17 cellular contexts compared by ENCODE assay signal in genomic region chr1:84121360-84121759, GRCh38.
"Had no signal": no experiment of that assay in that cellular context is flagged by ENCODE, and none has a peak within 500 bp of the region (broad histone marks: within the 10 kb centered on the region; RNA-seq: fewer than 3 reads in every experiment).

No MANE protein-coding gene starts in this region.

- DNase-seq: activated CD4-positive, alpha-beta T cell treated with anti-CD3 and anti-CD28 coated beads, Interleukin-2, amount 10 ng/mL, durations not matched to agents 24 days and 14 days; activated CD8-positive, alpha-beta T cell treated with anti-CD3 and anti-CD28 coated beads for 36 hours; activated naive CD4-positive, alpha-beta T cell treated with Interleukin-2 at 50 U/mL for 16 hours; activated naive CD8-positive, alpha-beta T cell treated with anti-CD3 and anti-CD28 coated beads, Interleukin-2, amount 10 ng/mL, durations not matched to agents 7 days and 5 days; activated T-cell treated with anti-CD3 and anti-CD28 coated beads, Interleukin-2, amount 50 U/mL, for 1 hour; amygdala; colonic mucosa; endodermal cell; foreskin fibroblast; mesenchymal stem cell; naive thymus-derived CD8-positive, alpha-beta T cell; stimulated activated CD4-positive, alpha-beta T cell treated with anti-CD3 and anti-CD28 coated beads, Interleukin-4, amount 100 ng/mL, for 1 hour; upper lobe of left lung had no signal

- H3K27ac ChIP-seq: colonic mucosa, epithelial cell of prostate, neutrophil, parathyroid adenoma, thoracic aorta, upper lobe of left lung had no signal
